ENCODE assay signal across 16 cellular contexts in genomic region chr22:18067548-18068341, GRCh38. TPM values are rescaled to one million over a fixed set of nuclear protein-coding genes. Genes with fewer than 3 reads are reported as not detected.
A peak's percentile ranks its signal among the peaks of the same experiment; 100 is the strongest.
DNase-seq lines count a peak whose midpoint lies in the region; ATAC-seq, FAIRE-seq and TF ChIP-seq lines count a peak whose summit lies in the region.
"Had no signal": no experiment of that assay in that cellular context is flagged by ENCODE, and none has a peak within 500 bp of the region (broad histone marks: within the 10 kb centered on the region; RNA-seq: fewer than 3 reads in every experiment).

No MANE protein-coding gene starts in this region.

- H3K4me1 Mint-ChIP-seq in MCF 10A (ENCODE audit: insufficient read depth, unreplicated experiment) (peaks cover 21% of the 10 kb centered on the region), CD14-positive monocyte (peaks cover 13% of the 10 kb centered on the region)
- H3K4me1 Mint-ChIP-seq: activated CD4-positive, alpha-beta T cell treated with anti-CD3 and anti-CD28 coated beads for 36 hours had no signal

- H3K9me3 Mint-ChIP-seq in MCF 10A (ENCODE audit: unreplicated experiment) (no peaks in the 10 kb centered on the region), CD14-positive monocyte (peaks cover 0 to 5% (median 0%) of the 10 kb centered on the region in 7 donors)
- H3K9me3 Mint-ChIP-seq: stimulated activated naive CD8-positive, alpha-beta T cell treated with anti-CD3 and anti-CD28 coated beads, Interleukin-15, Interleukin-2, amounts not matched to agents 100 ng/mL and 50 ng/mL, for 24 hours had no signal

- no peak for TF ChIP-seq POLR2A in breast epithelium (IDR thresholded peaks at IDR 0.05)
- TF ChIP-seq POLR2A in prostate gland (IDR thresholded peaks at IDR 0.05) = no peak
- no peak for TF ChIP-seq POLR2A in GM12892 (IDR thresholded peaks at IDR 0.05; ENCODE audit: low read depth, low read length)

- POLR2A ChIA-PET in MCF 10A (lab: Yijun Ruan, JAX) = interaction anchor here (0.6 to 1.0 kb wide), 2 partner anchors 10 kb away, joined by 3 read pairs; partner anchors contain the start of gene PEX26

- H3K4me3 Mint-ChIP-seq in MCF 10A (ENCODE audit: unreplicated experiment) (no peak overlapping the region), CD14-positive monocyte (no peak overlapping the region)
- H3K4me3 Mint-ChIP-seq: activated CD4-positive, alpha-beta T cell treated with anti-CD3 and anti-CD28 coated beads for 36 hours; stimulated activated naive CD8-positive, alpha-beta T cell treated with anti-CD3 and anti-CD28 coated beads, Interleukin-15, Interleukin-2, amounts not matched to agents 100 ng/mL and 50 ng/mL, for 24 hours had no signal

- no peaks in the 10 kb centered on the region for H3K36me3 Mint-ChIP-seq in MCF 10A (ENCODE audit: insufficient read depth, unreplicated experiment)
- no peaks in the 10 kb centered on the region for H3K36me3 Mint-ChIP-seq in CD14-positive monocyte

- TF ChIP-seq CTCF in breast epithelium (IDR thresholded peaks at IDR 0.05) = no peak
- no peak for TF ChIP-seq CTCF in MCF 10A (IDR thresholded peaks at IDR 0.05; ENCODE audit: unreplicated experiment)
- TF ChIP-seq CTCF in heart right ventricle (IDR thresholded peaks at IDR 0.05) = no peak
- TF ChIP-seq CTCF in prostate gland (IDR thresholded peaks at IDR 0.05) = no peak
- no peak for TF ChIP-seq CTCF in CD14-positive monocyte (IDR thresholded peaks at IDR 0.05)

- ATAC-seq in heart right ventricle (peak; percentile 10 to 60 (median 44)), GM21619 (IDR thresholded peaks at IDR 0.05; ENCODE audit: unreplicated experiment) (no peak)
- ATAC-seq: activated CD4-positive, alpha-beta T cell treated with anti-CD3 and anti-CD28 coated beads for 36 hours had no signal

- H3K27ac Mint-ChIP-seq in MCF 10A (ENCODE audit: low read depth, unreplicated experiment) = no peak overlapping the region
- peak overlapping the region in 1 of 7 donors; percentile 72 for H3K27ac Mint-ChIP-seq in CD14-positive monocyte
- H3K27ac Mint-ChIP-seq: activated CD4-positive, alpha-beta T cell treated with anti-CD3 and anti-CD28 coated beads for 36 hours had no signal

- H3K4me1 ChIP-seq in breast epithelium (peaks cover 0 to 3% of the 10 kb centered on the region in 2 donors), heart right ventricle (peaks cover 0 to 32% (median 6%) of the 10 kb centered on the region in 9 donors), prostate gland (replicated peaks) (peaks cover 11% of the 10 kb centered on the region)

- 45 to 46% methylated on average over 14 of the region's 14 CpGs for WGBS in heart right ventricle, 2 donors
- WGBS in prostate gland = 34% methylated on average over 14 of the region's 14 CpGs

- peak; percentile 22 to 56 for DNase-seq in breast epithelium (ENCODE audit: low spot score in 2 of 2)
- no peak for DNase-seq in MCF 10A (ENCODE audit: unreplicated experiment)
- DNase-seq in heart right ventricle = no peak
- DNase-seq in prostate gland (ENCODE audit: low spot score) = no peak
- no peak for DNase-seq in GM12892 (ENCODE audit: insufficient read length)
- DNase-seq in GM19238 (ENCODE audit: insufficient read length, low spot score) = no peak
- DNase-seq in CD14-positive monocyte (ENCODE audit: low spot score) = no peak
- DNase-seq: activated CD4-positive, alpha-beta T cell treated with anti-CD3 and anti-CD28 coated beads for 36 hours; activated gamma-delta T cell treated with Interleukin-2 at 50 U/mL for 16 hours; DMS53; NCI-H2171; occipital lobe; stimulated activated CD4-positive, alpha-beta T cell treated with anti-CD3 and anti-CD28 coated beads, Interleukin-2, amount 100 ng/mL, for 24 hours had no signal

- no peaks in the 10 kb centered on the region for H3K36me3 ChIP-seq in breast epithelium
- H3K36me3 ChIP-seq in heart right ventricle = no peaks in the 10 kb centered on the region
- H3K36me3 ChIP-seq in prostate gland = no peaks in the 10 kb centered on the region

- BruUV-seq in MCF 10A (replicated peaks; lab: Mats Ljungman, UMichigan) = no TSS peak

- FAIRE-seq in GM12892 (lab: Jason Lieb, UNC) = no peak
- FAIRE-seq: keratinocyte had no signal

- CTCF ChIA-PET in MCF 10A (lab: Yijun Ruan, JAX) = no interaction called here

- H3K27me3 Mint-ChIP-seq in MCF 10A (ENCODE audit: insufficient read depth, unreplicated experiment) (no peaks in the 10 kb centered on the region), CD14-positive monocyte (ENCODE audit: low read depth in 3 of 3) (peaks cover 10 to 23% (median 13%) of the 10 kb centered on the region in 3 donors)

- intact Hi-C loops in breast epithelium (cut with DNase I; ENCODE audit: low total_unique reads) = no loop called here
- intact Hi-C loops in MCF 10A (cut with micrococcal nuclease) = loop anchor here (5.0 kb wide), 1 partner anchor 35 kb away; no protein-coding TSS in a partner anchor
- intact Hi-C loops in heart right ventricle (cut with DNase I) = loop anchor here in 1 of 10 donors (5.0 to 10.0 kb wide), 2 partner anchors 45 to 323 kb away; partner anchors contain the start of gene MICAL3
- intact Hi-C loops in prostate gland (cut with DNase I) = loop anchor here (2.0 kb wide), 1 partner anchor 43 kb away; the partner anchor contains the start of gene MICAL3
- intact Hi-C loops in CD14-positive monocyte (cut with micrococcal nuclease) = no loop called here

- H3K9me3 ChIP-seq in breast epithelium = no peaks in the 10 kb centered on the region
- H3K9me3 ChIP-seq in heart right ventricle = no peaks in the 10 kb centered on the region
- H3K9me3 ChIP-seq in prostate gland = no peaks in the 10 kb centered on the region

- H3K27ac ChIP-seq in breast epithelium (peak overlapping the region; percentile 81 to 94), heart right ventricle (peak overlapping the region in 8 of 10 donors; percentile 6 to 97 (median 82)), prostate gland (peak overlapping the region; percentile 84 to 86)

- H3K4me3 ChIP-seq in breast epithelium (peak overlapping the region in 1 of 3 donors; percentile 41), heart right ventricle (no peak overlapping the region), prostate gland (no peak overlapping the region)

- H3K27me3 ChIP-seq in breast epithelium = no peaks in the 10 kb centered on the region
- H3K27me3 ChIP-seq in heart right ventricle = peaks cover 0 to 23% (median 0%) of the 10 kb centered on the region in 7 donors
- H3K27me3 ChIP-seq in prostate gland (replicated peaks; ENCODE audit: insufficient read depth) = no peaks in the 10 kb centered on the region

RNA-seq across cellular contexts. Expression of gene PEX26, which starts 10.0 kb away (rescaled TPM):
- total RNA-seq in breast epithelium = 10 to 100 TPM; 18.7 to 22.2 (median 19.2) TPM
- total RNA-seq in MCF 10A (2022) = 41.0 and 47.1 TPM in 2 replicates
- 10 to 100 TPM; 16.6 to 27.1 (median 21.3) TPM for total RNA-seq in heart right ventricle
- polyA plus RNA-seq in heart right ventricle = 10 to 100 TPM in 1 of 2 donors, 1 to 10 TPM in 1; 8.3 to 10.7 TPM
- total RNA-seq in prostate gland = 10 to 100 TPM; 34.7 to 38.2 TPM
- polyA plus RNA-seq in GM12892 (2012; ENCODE audit: missing spikeins) = 18.4 TPM
- polyA plus RNA-seq in CD14-positive monocyte = 1 to 10 TPM; 3.4 to 3.7 TPM

RNA-seq across cellular contexts. Expression of gene TUBA8, which starts 42.9 kb away (rescaled TPM):
- total RNA-seq in breast epithelium = 10 to 100 TPM in 1 of 3 donors, 1 to 10 TPM in 2; 1.6 to 14.7 (median 2.9) TPM
- 0.66 TPM in 1 of 2 replicates, not detected in the other for total RNA-seq in MCF 10A (2022)
- 100 to 1,000 TPM in 7 of 10 donors, 10 to 100 TPM in 3; 71.8 to 183 (median 109) TPM for total RNA-seq in heart right ventricle
- 100 to 1,000 TPM in 1 of 2 donors, 10 to 100 TPM in 1; 44.9 to 138 TPM for polyA plus RNA-seq in heart right ventricle
- total RNA-seq in prostate gland = 1 to 10 TPM; 1.3 to 2.9 TPM
- polyA plus RNA-seq in GM12892 (2012; ENCODE audit: missing spikeins) = 5.1 TPM
- under 1 TPM; 0.18 to 0.27 TPM for polyA plus RNA-seq in CD14-positive monocyte

RNA-seq across cellular contexts. Expression of gene MICAL3, which starts 43.4 kb away (rescaled TPM):
- total RNA-seq in breast epithelium = 10 to 100 TPM; 19.5 to 42.3 (median 34.8) TPM
- 54.1 and 62.1 TPM in 2 replicates for total RNA-seq in MCF 10A (2022)
- 100 to 1,000 TPM in 9 of 10 donors, 10 to 100 TPM in 1; 74.7 to 137 (median 112) TPM for total RNA-seq in heart right ventricle
- 10 to 100 TPM; 13.2 to 63.1 TPM for polyA plus RNA-seq in heart right ventricle
- 10 to 100 TPM; 58.6 to 78.7 TPM for total RNA-seq in prostate gland
- 17.4 TPM for polyA plus RNA-seq in GM12892 (2012; ENCODE audit: missing spikeins)
- under 1 TPM in 1 of 2 donors, not detected in 1; 0.23 TPM for polyA plus RNA-seq in CD14-positive monocyte

Comparison
In these comparisons a context has a peak if more than half of its experiments do, and no peak if none do; other contexts are left out.
1. DNase-seq: peak in breast epithelium (2 of 2); none in MCF 10A (single experiment), heart right ventricle (0 of 2), prostate gland (single experiment), GM12892 (single experiment), GM19238 (single experiment) and CD14-positive monocyte (single experiment).
2. intact Hi-C loops: an anchor here in MCF 10A (5.0 kb wide) and prostate gland (2.0 kb wide); none called in breast epithelium and CD14-positive monocyte.
3. RNA of gene TUBA8, which starts 42.9 kb away (total RNA-seq): 71.8 to 183 TPM in heart right ventricle; 1.6 to 14.7 TPM in breast epithelium, 1.3 to 2.9 TPM in prostate gland and 0.66 TPM in MCF 10A; every median in the first group is over 4 times any median in the second.
4. Peak in every context shown above with its lines, with median percentiles within 50 percentile points of each other: H3K27ac ChIP-seq.